Comparison of ENCODE assay signal across 8 cellular contexts in the genomic region with DNA sequence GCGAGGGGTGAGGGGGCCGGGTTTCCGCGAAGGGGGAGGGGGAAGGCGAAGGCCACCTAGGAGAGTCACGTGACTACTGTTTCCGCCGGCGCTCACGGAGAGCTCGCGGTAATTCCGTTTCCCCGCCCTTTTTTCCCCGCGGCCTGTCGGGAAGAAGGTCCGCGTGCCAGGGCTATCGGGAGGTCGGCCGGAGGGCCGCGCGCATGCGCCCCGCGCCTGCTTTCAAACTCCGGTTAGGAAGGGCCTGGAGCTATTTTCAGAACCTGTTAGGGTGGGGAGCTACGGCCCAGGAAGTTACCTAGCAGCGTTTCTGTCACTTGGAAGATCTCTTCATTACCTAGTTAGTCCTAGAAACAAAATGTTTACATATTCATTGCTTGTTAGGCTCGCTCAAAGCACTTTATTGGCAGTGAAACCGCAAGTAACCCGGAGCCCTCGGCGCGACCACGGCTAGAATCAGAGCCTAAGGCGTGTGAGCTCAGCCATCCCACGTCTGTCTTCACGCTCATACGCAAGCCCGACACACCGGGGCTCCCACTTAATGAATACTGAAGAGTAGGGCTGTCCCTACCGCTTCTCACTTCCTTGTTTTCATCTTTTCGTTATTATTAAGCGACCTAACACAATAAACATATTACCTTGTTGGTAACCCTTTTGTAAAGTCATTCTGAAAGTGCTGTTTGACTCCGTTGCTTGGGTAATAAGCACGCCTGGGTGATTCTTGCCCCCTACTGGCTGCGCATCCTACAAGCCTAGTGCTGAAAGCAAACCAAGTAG. TPM values are rescaled to one million over a fixed set of nuclear protein-coding genes. Genes with fewer than 3 reads are reported as not detected.
DNase-seq lines count a peak whose midpoint lies in the region; ATAC-seq and TF ChIP-seq lines count a peak whose summit lies in the region.

No MANE protein-coding gene starts in this region.

- peaks cover 42% of the 10 kb centered on the region for H3K79me2 ChIP-seq in osteoblast (ENCODE audit: insufficient read depth, low read length)

- H3K9ac ChIP-seq in SK-N-MC (ENCODE audit: insufficient read length): peak overlapping the region; percentile 85

- peak overlapping the region; percentile 97 to 99 for H3K27ac Mint-ChIP-seq in activated naive CD4-positive, alpha-beta T cell treated with anti-CD3 and anti-CD28 coated beads, Interleukin-2, amount 50 U/mL, for 72 hours
- peak overlapping the region; percentile 91 for H3K27ac Mint-ChIP-seq in glutamatergic neuron (ENCODE audit: unreplicated experiment)

- WGBS in thymus: under 1% methylated on average over 50 of the region's 50 CpGs

- peak overlapping the region; percentile 92 for H2AFZ ChIP-seq in osteoblast (ENCODE audit: low read length)

- no peaks in the 10 kb centered on the region for H3K9me3 Mint-ChIP-seq in activated naive CD4-positive, alpha-beta T cell treated with anti-CD3 and anti-CD28 coated beads, Interleukin-2, amount 50 U/mL, for 72 hours
- peaks cover 5% of the 10 kb centered on the region for H3K9me3 Mint-ChIP-seq in glutamatergic neuron (ENCODE audit: unreplicated experiment)

- peaks cover 0 to 8% of the 10 kb centered on the region in 2 donors for H3K36me3 Mint-ChIP-seq in activated naive CD4-positive, alpha-beta T cell treated with anti-CD3 and anti-CD28 coated beads, Interleukin-2, amount 50 U/mL, for 72 hours
- H3K36me3 Mint-ChIP-seq in glutamatergic neuron (ENCODE audit: unreplicated experiment): no peaks in the 10 kb centered on the region

- H3K36me3 ChIP-seq in SK-N-MC (ENCODE audit: insufficient read depth, low read length): peaks cover 5% of the 10 kb centered on the region; the same call in 1 of the 2 replicates
- H3K36me3 ChIP-seq in osteoblast (ENCODE audit: insufficient read depth, low read length): no peaks in the 10 kb centered on the region
- peaks cover 4% of the 10 kb centered on the region for H3K36me3 ChIP-seq in thymus (ENCODE audit: control insufficient read depth, insufficient read depth)

- H3K27me3 ChIP-seq in osteoblast (ENCODE audit: insufficient read depth, low read length) (no peaks in the 10 kb centered on the region), thymus (ENCODE audit: control insufficient read depth, insufficient read depth) (no peaks in the 10 kb centered on the region)

- no peaks in the 10 kb centered on the region for H3K9me3 ChIP-seq in SK-N-MC (ENCODE audit: low read depth, low read length)
- no peaks in the 10 kb centered on the region for H3K9me3 ChIP-seq in osteoblast (ENCODE audit: low read depth, low read length)
- H3K9me3 ChIP-seq in thymus (ENCODE audit: control insufficient read depth): no peaks in the 10 kb centered on the region

- H3K4me3 ChIP-seq in NB4 (ENCODE audit: low read depth, low read length) (peak overlapping the region; percentile 77), SK-N-MC (peak overlapping the region; percentile 90), osteoblast (ENCODE audit: insufficient read depth, low read length) (peak overlapping the region; percentile 77), thymus (ENCODE audit: low read length) (peak overlapping the region; percentile 75)

- peaks cover 3% of the 10 kb centered on the region for H3K27me3 Mint-ChIP-seq in glutamatergic neuron (ENCODE audit: unreplicated experiment)

- peak; percentile 98 for DNase-seq in GM10266 (ENCODE audit: extremely low spot score)
- peak; percentile 100 for DNase-seq in NB4 (ENCODE audit: low read depth)
- DNase-seq in SK-N-MC (ENCODE audit: low read depth, low spot score): peak; percentile 93
- DNase-seq in activated naive CD4-positive, alpha-beta T cell treated with anti-CD3 and anti-CD28 coated beads, Interleukin-2, amount 50 U/mL, for 72 hours (ENCODE audit: low spot score in 2 of 2): peak; percentile 94 to 98
- DNase-seq in glutamatergic neuron: peak; percentile 97
- peak; percentile 100 for DNase-seq in osteoblast (ENCODE audit: insufficient read length, low spot score, missing footprints)

- H3K4me2 ChIP-seq in osteoblast (ENCODE audit: insufficient read depth, low read length): peak overlapping the region; percentile 95

- TF ChIP-seq CTCF in GM10266 (IDR thresholded peaks at IDR 0.05; ENCODE audit: control insufficient read depth, insufficient read depth, low read depth, missing control alignments) (peak; percentile 75), NB4 (IDR thresholded peaks at IDR 0.05; ENCODE audit: low read depth, low read length) (peak; percentile 99), glutamatergic neuron (IDR thresholded peaks at IDR 0.05; ENCODE audit: partially characterized antibody, unreplicated experiment) (peak; percentile 73), osteoblast (IDR thresholded peaks at IDR 0.05; ENCODE audit: extremely low read depth, low read depth, low read length) (peak; percentile 87)

- TF ChIP-seq POLR2A in NB4 (IDR thresholded peaks at IDR 0.05; ENCODE audit: extremely low read depth, insufficient read length): peak; percentile 77

- peak overlapping the region; percentile 97 for H3K4me3 Mint-ChIP-seq in glutamatergic neuron (ENCODE audit: unreplicated experiment)

- H3K4me1 ChIP-seq in osteoblast (ENCODE audit: insufficient read depth, low read length) (peaks cover 11% of the 10 kb centered on the region), thymus (ENCODE audit: control insufficient read depth, insufficient read depth, low read length) (peaks cover 7% of the 10 kb centered on the region)

- H3K27ac ChIP-seq in SK-N-MC: peak overlapping the region; percentile 95
- H3K27ac ChIP-seq in osteoblast (ENCODE audit: low read depth, low read length): peak overlapping the region; percentile 99
- peak overlapping the region; percentile 95 for H3K27ac ChIP-seq in thymus (ENCODE audit: low read depth)

- peaks cover 12% of the 10 kb centered on the region for H3K4me1 Mint-ChIP-seq in glutamatergic neuron (ENCODE audit: low read depth, unreplicated experiment)

- ATAC-seq in HG02571 (IDR thresholded peaks at IDR 0.05; ENCODE audit: unreplicated experiment): peak; percentile 70
- peak; percentile 79 to 81 for ATAC-seq in activated naive CD4-positive, alpha-beta T cell treated with anti-CD3 and anti-CD28 coated beads, Interleukin-2, amount 50 U/mL, for 72 hours

- H4K20me1 ChIP-seq in osteoblast (ENCODE audit: insufficient read depth, low read length): peaks cover 25% of the 10 kb centered on the region

RNA-seq across cellular contexts. Expression of a gene that starts 0.7 kb away (rescaled TPM):
- 10 to 100 TPM; 58.4 to 88.6 TPM for total RNA-seq in activated naive CD4-positive, alpha-beta T cell treated with anti-CD3 and anti-CD28 coated beads, Interleukin-2, amount 50 U/mL, for 72 hours
- total RNA-seq in glutamatergic neuron (ENCODE audit: unreplicated experiment): 50.9 TPM
- 28.6 and 30.4 TPM in 2 replicates for total RNA-seq in osteoblast
- 7.7 TPM for polyA plus RNA-seq in thymus

RNA-seq across cellular contexts. Expression of a gene that starts 18.6 kb away (rescaled TPM):
- 10 to 100 TPM; 51.8 to 58.4 TPM for total RNA-seq in activated naive CD4-positive, alpha-beta T cell treated with anti-CD3 and anti-CD28 coated beads, Interleukin-2, amount 50 U/mL, for 72 hours
- total RNA-seq in glutamatergic neuron (ENCODE audit: unreplicated experiment): 53.6 TPM
- total RNA-seq in osteoblast: 49.6 and 51.0 TPM in 2 replicates
- 21.5 TPM for polyA plus RNA-seq in thymus

Comparison
In these comparisons a context has a peak if more than half of its experiments do, and no peak if none do; other contexts are left out.
1. Peak in every context shown above with its lines: DNase-seq, ATAC-seq, H3K4me3 ChIP-seq and H3K27ac ChIP-seq.